ENCODE assay signal across 9 cellular contexts in genomic region chr11:75499423-75500305, GRCh38. TPM values are rescaled to one million over a fixed set of nuclear protein-coding genes. Genes with fewer than 3 reads are reported as not detected.
DNase-seq lines count a peak whose midpoint lies in the region; ATAC-seq, FAIRE-seq and TF ChIP-seq lines count a peak whose summit lies in the region.
"Had no signal": no experiment of that assay in that cellular context is flagged by ENCODE, and none has a peak within 500 bp of the region (broad histone marks: within the 10 kb centered on the region; RNA-seq: fewer than 3 reads in every experiment).

No MANE protein-coding gene starts in this region.

- no peak overlapping the region for H3K4me3 ChIP-seq in heart right ventricle
- no peak overlapping the region for H3K4me3 ChIP-seq in smooth muscle cell
- H3K4me3 ChIP-seq in small intestine (ENCODE audit: low read depth in 1 of 2, low read length in 2 of 2), result no peak overlapping the region

- H3F3A ChIP-seq in smooth muscle cell (ENCODE audit: low read depth), result no peaks in the 10 kb centered on the region

- no peak for FAIRE-seq in small intestine (lab: Jason Lieb, UNC)

- H3K27me3 ChIP-seq in heart right ventricle, result no peaks in the 10 kb centered on the region
- H3K27me3 ChIP-seq in smooth muscle cell (ENCODE audit: low read depth), result no peaks in the 10 kb centered on the region
- no peaks in the 10 kb centered on the region for H3K27me3 ChIP-seq in small intestine (ENCODE audit: control insufficient read depth in 2 of 2, insufficient read depth in 2 of 2, low read length in 2 of 2)

- intact Hi-C loops in heart right ventricle (cut with DNase I), result no loop called here

- peak overlapping the region; percentile 13 for H3K4me2 ChIP-seq in smooth muscle cell

- no peaks in the 10 kb centered on the region for H4K20me1 ChIP-seq in smooth muscle cell (ENCODE audit: low read depth)

- ATAC-seq in heart right ventricle (peak in 7 of 8 donors; percentile 20 to 76 (median 56)), esophagus mucosa (no peak)

- H3K36me3 ChIP-seq in heart right ventricle, result no peaks in the 10 kb centered on the region
- H3K36me3 ChIP-seq in smooth muscle cell (ENCODE audit: low read depth), result no peaks in the 10 kb centered on the region
- no peaks in the 10 kb centered on the region for H3K36me3 ChIP-seq in small intestine (ENCODE audit: control insufficient read depth in 2 of 2, insufficient read depth in 2 of 2, low read length in 2 of 2)

- peaks cover 0 to 22% (median 0%) of the 10 kb centered on the region in 9 donors for H3K4me1 ChIP-seq in heart right ventricle
- H3K4me1 ChIP-seq in smooth muscle cell (ENCODE audit: low read depth), result no peaks in the 10 kb centered on the region
- H3K4me1 ChIP-seq in small intestine (ENCODE audit: control insufficient read depth in 2 of 2, insufficient read depth in 1 of 2, low read depth in 1 of 2, low read length in 1 of 2), result no peaks in the 10 kb centered on the region

- no peak for TF ChIP-seq CTCF in heart right ventricle (IDR thresholded peaks at IDR 0.05)
- TF ChIP-seq CTCF in smooth muscle cell (IDR thresholded peaks at IDR 0.05; ENCODE audit: borderline replicate concordance, insufficient read depth, poor library complexity, severe bottlenecking), result no peak

- no peaks in the 10 kb centered on the region for H3K79me2 ChIP-seq in smooth muscle cell (ENCODE audit: low read depth)

- H3K27ac ChIP-seq in heart right ventricle, result peak overlapping the region in 3 of 10 donors; percentile 1 to 46 (median 15)
- no peak overlapping the region for H3K27ac ChIP-seq in smooth muscle cell (ENCODE audit: low read depth)
- peak overlapping the region in 1 of 2 donors; percentile 57 for H3K27ac ChIP-seq in small intestine (ENCODE audit: low read depth in 1 of 2, low read length in 1 of 2)

- no peak overlapping the region for H2AFZ ChIP-seq in smooth muscle cell (ENCODE audit: low read depth)

- no peak overlapping the region for H3K9ac ChIP-seq in smooth muscle cell (ENCODE audit: low read depth)

- no peaks in the 10 kb centered on the region for H3K9me3 ChIP-seq in heart right ventricle
- H3K9me3 ChIP-seq in smooth muscle cell (replicated peaks; ENCODE audit: low read depth), result no peaks in the 10 kb centered on the region
- H3K9me3 ChIP-seq in small intestine (ENCODE audit: control insufficient read depth, low read depth), result no peaks in the 10 kb centered on the region

- DNase-seq in GM04504 (ENCODE audit: low read depth) (peak; percentile 97), amniotic epithelial cell (ENCODE audit: low read depth) (peak; percentile 97), heart right ventricle (no peak), smooth muscle cell (lab: John Stamatoyannopoulos, UW; ENCODE audit: unreplicated experiment) (no peak), small intestine (no peak)
- DNase-seq in activated CD8-positive, alpha-beta memory T cell treated with anti-CD3 and anti-CD28 coated beads for 24 hours, result no peak
- no peak for DNase-seq in activated CD4-positive, alpha-beta T cell treated with anti-CD3 and anti-CD28 coated beads for 4 hours
- DNase-seq: KBM-7 had no signal

- 80 to 84% methylated on average over 8 of the region's 8 CpGs for WGBS in heart right ventricle, 2 donors
- 70% methylated on average over 7 of the region's 8 CpGs for WGBS in smooth muscle cell (ENCODE audit: low lambda C conversion rate)
- WGBS in small intestine, 3 donors, result 62 to 70% (median 66%) methylated on average over 8 of the region's 8 CpGs

RNA-seq across cellular contexts. Expression of gene GDPD5, which starts 26.1 kb away (rescaled TPM):
- 1 to 10 TPM; 3.3 to 8.0 (median 4.1) TPM for total RNA-seq in heart right ventricle
- 10 to 100 TPM in 1 of 2 donors, 1 to 10 TPM in 1; 3.6 to 10.3 TPM for polyA plus RNA-seq in heart right ventricle
- total RNA-seq in smooth muscle cell, result 2.3 and 3.2 TPM in 2 replicates
- polyA plus RNA-seq in smooth muscle cell, result 5.8 and 7.1 TPM in 2 replicates
- 1.0 TPM for total RNA-seq in esophagus mucosa
- 1 to 10 TPM; 1.1 to 9.2 (median 3.0) TPM for polyA plus RNA-seq in small intestine

Comparison
In these comparisons a context has a peak if more than half of its experiments do, and no peak if none do; other contexts are left out.
1. DNase-seq: peak in GM04504 (single experiment) and amniotic epithelial cell (single experiment); none in heart right ventricle (0 of 2), smooth muscle cell (single experiment), activated CD8-positive, alpha-beta memory T cell treated with anti-CD3 and anti-CD28 coated beads for 24 hours (single experiment), small intestine (single experiment) and activated CD4-positive, alpha-beta T cell treated with anti-CD3 and anti-CD28 coated beads for 4 hours (0 of 2).